ENCODE assay signal across 9 cellular contexts in genomic region chr4:74376888-74377483, GRCh38. TPM values are rescaled to one million over a fixed set of nuclear protein-coding genes. Genes with fewer than 3 reads are reported as not detected.
DNase-seq lines count a peak whose midpoint lies in the region; ATAC-seq, FAIRE-seq and TF ChIP-seq lines count a peak whose summit lies in the region.
"Had no signal": no experiment of that assay in that cellular context is flagged by ENCODE, and none has a peak within 500 bp of the region (broad histone marks: within the 10 kb centered on the region; RNA-seq: fewer than 3 reads in every experiment).

No MANE protein-coding gene starts in this region.

- H4K20me1 ChIP-seq in OCI-LY7 (ENCODE audit: insufficient read depth, low read length) (no peaks in the 10 kb centered on the region), endothelial cell of umbilical vein (replicated peaks; ENCODE audit: control insufficient read depth, extremely low read depth, insufficient read depth, low read length) (no peaks in the 10 kb centered on the region)

- H3K27me3 Mint-ChIP-seq in activated naive CD4-positive, alpha-beta T cell treated with anti-CD3 and anti-CD28 coated beads, Interleukin-2, amount 10 ng/mL, durations not matched to agents 7 days and 5 days = no peaks in the 10 kb centered on the region

- no peaks in the 10 kb centered on the region for H3K9me2 ChIP-seq in OCI-LY7 (ENCODE audit: insufficient read depth, low read length)

- no peak overlapping the region for H3K27ac Mint-ChIP-seq in activated naive CD4-positive, alpha-beta T cell treated with anti-CD3 and anti-CD28 coated beads, Interleukin-2, amount 10 ng/mL, durations not matched to agents 7 days and 5 days
- H3K27ac Mint-ChIP-seq: CD8-positive, alpha-beta memory T cell had no signal

- H3K27me3 ChIP-seq in endothelial cell of umbilical vein (ENCODE audit: control insufficient read depth in 2 of 2, insufficient read depth in 2 of 2, low read length in 2 of 2) = no peaks in the 10 kb centered on the region

- H3K9ac ChIP-seq in endothelial cell of umbilical vein (replicated peaks; ENCODE audit: extremely low read depth, insufficient read depth, low read length) = no peak overlapping the region

- H3K4me3 ChIP-seq in OCI-LY7 (ENCODE audit: low read depth, low read length, poor library complexity, severe bottlenecking) (no peak overlapping the region), endothelial cell of umbilical vein (replicated peaks in 1 of 3; ENCODE audit: insufficient read depth in 1 of 3, low read depth in 1 of 3, low read length in 3 of 3) (no peak overlapping the region)

- DNase-seq in NCI-H1417 (lab: John Stamatoyannopoulos, UW) (peak in 2 of 3 experiments; percentile 34 to 57), NCI-H1417 treated with DMSO at 0.1 percent for 48 hours (lab: John Stamatoyannopoulos, UW) (no peak), OCI-LY7 (ENCODE audit: low spot score) (peak; percentile 11), endothelial cell of umbilical vein (ENCODE audit: low read depth, low spot score) (peak; percentile 67), myocyte (ENCODE audit: low read depth) (peak; percentile 67)
- DNase-seq in activated naive CD4-positive, alpha-beta T cell treated with anti-CD3 and anti-CD28 coated beads, Interleukin-2, amount 10 ng/mL, durations not matched to agents 7 days and 5 days = no peak
- no peak for DNase-seq in activated naive CD4-positive, alpha-beta T cell (lab: John Stamatoyannopoulos, UW)

- no TSS peak for BruUV-seq in OCI-LY7 (replicated peaks; lab: Mats Ljungman, UMichigan)
- BruUV-seq in endothelial cell of umbilical vein (replicated peaks; lab: Mats Ljungman, UMichigan) = no TSS peak

- ATAC-seq in HG02981 (IDR thresholded peaks at IDR 0.05; ENCODE audit: unreplicated experiment) = peak; percentile 80

- no peaks in the 10 kb centered on the region for H3K9me3 ChIP-seq in OCI-LY7 (ENCODE audit: low read length)
- H3K9me3 ChIP-seq in endothelial cell of umbilical vein (replicated peaks; ENCODE audit: control insufficient read depth, insufficient read depth, low read length) = no peaks in the 10 kb centered on the region

- H3K4me1 ChIP-seq in OCI-LY7 (ENCODE audit: insufficient read depth, low read length, poor library complexity, severe bottlenecking) (no peaks in the 10 kb centered on the region), endothelial cell of umbilical vein (ENCODE audit: control insufficient read depth, extremely low read depth, insufficient read depth, low read length) (peaks cover 7% of the 10 kb centered on the region)

- CTCF ChIA-PET in OCI-LY7 (lab: Charles Lee; ENCODE audit: unreplicated experiment) = no interaction called here
- CTCF ChIA-PET in endothelial cell of umbilical vein (lab: Charles Lee) = interaction anchor here (0.7 to 6.0 kb wide), 20 partner anchors 8 to 298 kb away, joined by 3 to 224 read pairs (median 6); partner anchors contain the start of genes AREG and EREG
- CTCF ChIA-PET in activated naive CD4-positive, alpha-beta T cell treated with anti-CD3 and anti-CD28 coated beads, Interleukin-2, amount 10 ng/mL, durations not matched to agents 7 days and 5 days (lab: Charles Lee) = interaction anchor here (0.6 to 3.8 kb wide), 11 partner anchors 8 to 298 kb away, joined by 3 to 42 read pairs (median 6); partner anchors contain the start of gene AREG

- H3K36me3 ChIP-seq in OCI-LY7 (ENCODE audit: insufficient read depth, low read length) (no peaks in the 10 kb centered on the region), endothelial cell of umbilical vein (ENCODE audit: control insufficient read depth in 2 of 2, extremely low read depth in 1 of 2, insufficient read depth in 2 of 2, low read length in 2 of 2) (no peaks in the 10 kb centered on the region)

- H3K4me2 ChIP-seq in OCI-LY7 (ENCODE audit: low read length) (no peak overlapping the region), endothelial cell of umbilical vein (ENCODE audit: insufficient read depth, low read length) (no peak overlapping the region)

- POLR2A ChIA-PET in OCI-LY7 (lab: Charles Lee) = interaction anchor here (0.6 to 0.7 kb wide), 4 partner anchors 43 to 1058 kb away, joined by 3 to 5 read pairs (median 4); no protein-coding TSS in a partner anchor
- POLR2A ChIA-PET in endothelial cell of umbilical vein (lab: Charles Lee) = no interaction called here

- dilution Hi-C loops in endothelial cell of umbilical vein (cut with MboI; ENCODE audit: extremely low pct_ligation_motif_present, low sequenced_read_pairs) = loop anchor here (25.0 kb wide), 1 partner anchor 160 kb away; no protein-coding TSS in a partner anchor

- peak; percentile 71 for TF ChIP-seq CTCF in OCI-LY7 (conservative IDR thresholded peaks at IDR 0.05; ENCODE audit: low read length)
- TF ChIP-seq CTCF in endothelial cell of umbilical vein (IDR thresholded peaks at IDR 0.05; ENCODE audit: extremely low read depth in 1 of 2, insufficient read depth in 1 of 2, low read depth in 1 of 2, low read length in 2 of 2) = peak; percentile 31

- no peaks in the 10 kb centered on the region for H3K36me3 Mint-ChIP-seq in activated naive CD4-positive, alpha-beta T cell treated with anti-CD3 and anti-CD28 coated beads, Interleukin-2, amount 10 ng/mL, durations not matched to agents 7 days and 5 days
- H3K36me3 Mint-ChIP-seq: CD8-positive, alpha-beta memory T cell had no signal

- H3K79me2 ChIP-seq in OCI-LY7 (ENCODE audit: insufficient read depth, low read depth, low read length) = no peaks in the 10 kb centered on the region
- no peaks in the 10 kb centered on the region for H3K79me2 ChIP-seq in endothelial cell of umbilical vein (ENCODE audit: control insufficient read depth, insufficient read depth, low read length)

- TF ChIP-seq POLR2A in endothelial cell of umbilical vein (IDR thresholded peaks at IDR 0.05; ENCODE audit: low read depth, low read length) = no peak

- no peaks in the 10 kb centered on the region for H3K4me1 Mint-ChIP-seq in activated naive CD4-positive, alpha-beta T cell treated with anti-CD3 and anti-CD28 coated beads, Interleukin-2, amount 10 ng/mL, durations not matched to agents 7 days and 5 days
- H3K4me1 Mint-ChIP-seq: CD8-positive, alpha-beta memory T cell had no signal

- H3K9me3 Mint-ChIP-seq in activated naive CD4-positive, alpha-beta T cell treated with anti-CD3 and anti-CD28 coated beads, Interleukin-2, amount 10 ng/mL, durations not matched to agents 7 days and 5 days = no peaks in the 10 kb centered on the region
- H3K9me3 Mint-ChIP-seq: CD8-positive, alpha-beta memory T cell had no signal

- H2AFZ ChIP-seq in OCI-LY7 (ENCODE audit: low read length) (no peak overlapping the region), endothelial cell of umbilical vein (ENCODE audit: low read depth, low read length) (no peak overlapping the region)

- no peaks in the 10 kb centered on the region for H3K9me1 ChIP-seq in endothelial cell of umbilical vein (replicated peaks; ENCODE audit: control insufficient read depth, extremely low read depth, insufficient read depth, low read length)

- H3K27ac ChIP-seq in OCI-LY7 (ENCODE audit: low read depth, low read length, poor library complexity, severe bottlenecking) (no peak overlapping the region), endothelial cell of umbilical vein (ENCODE audit: insufficient read depth, low read depth, low read length) (no peak overlapping the region)

- no peak for FAIRE-seq in endothelial cell of umbilical vein (lab: Jason Lieb, UNC)

- intact Hi-C loops in OCI-LY7 (cut with micrococcal nuclease; ENCODE audit: unreplicated experiment) (loop anchor here (5.0 kb wide), 1 partner anchor 155 kb away; no protein-coding TSS in a partner anchor), endothelial cell of umbilical vein (cut with micrococcal nuclease) (loop anchor here (1.0 to 2.0 kb wide), 8 partner anchors 46 to 298 kb away; partner anchors contain the start of gene AREG)

- H3K4me3 Mint-ChIP-seq in activated naive CD4-positive, alpha-beta T cell treated with anti-CD3 and anti-CD28 coated beads, Interleukin-2, amount 10 ng/mL, durations not matched to agents 7 days and 5 days = no peak overlapping the region
- H3K4me3 Mint-ChIP-seq: CD8-positive, alpha-beta memory T cell had no signal

TF ChIP-seq in endothelial cell of umbilical vein, 7 proteins besides CTCF, POLR2A, EP300 and RAD21:
- TF ChIP-seq MAX (IDR thresholded peaks at IDR 0.05; ENCODE audit: insufficient read depth, insufficient read length) (no peak), MYC (IDR thresholded peaks at IDR 0.05; ENCODE audit: low read depth, low read length) (no peak), EZH2 (IDR thresholded peaks at IDR 0.05; ENCODE audit: borderline replicate concordance, low read depth, low read length, severe bottlenecking) (no peak), GATA2 (IDR thresholded peaks at IDR 0.05; ENCODE audit: insufficient read depth, insufficient read length, low read depth, low read length) (no peak), FOS (IDR thresholded peaks at IDR 0.05; ENCODE audit: borderline replicate concordance, insufficient read depth, low read length) (no peak), POLR2AphosphoS5 (IDR thresholded peaks at IDR 0.05; ENCODE audit: insufficient read depth, low read depth, low read length) (no peak), JUN (IDR thresholded peaks at IDR 0.05; ENCODE audit: borderline replicate concordance, insufficient read depth, insufficient read length, low read depth) (no peak)

RNA-seq across cellular contexts. Expression of gene EREG, which starts 12.0 kb away (rescaled TPM):
- total RNA-seq in OCI-LY7 (2014; rRNA removed; shearing (Covaris generic)) = not detected in 2 replicates
- total RNA-seq in OCI-LY7 (2022) (not detected in 2 replicates), endothelial cell of umbilical vein (not detected in 2 replicates), myocyte (0.05 TPM in 1 of 2 replicates, not detected in the other)
- not detected in 2 replicates for polyA plus RNA-seq in endothelial cell of umbilical vein
- not detected in 2 replicates for polyA plus RNA-seq in endothelial cell of umbilical vein (2011; cell fraction: cytosol; rRNA removed)
- 0.05 TPM in 1 of 2 replicates, not detected in the other for polyA plus RNA-seq in endothelial cell of umbilical vein (2011; cell fraction: nucleus; rRNA removed)
- polyA plus RNA-seq in endothelial cell of umbilical vein (2012) = 0.08 TPM in 1 of 2 replicates, not detected in the other
- polyA minus RNA-seq in endothelial cell of umbilical vein = 0.04 TPM in 1 of 2 replicates, not detected in the other
- not detected for polyA minus RNA-seq in endothelial cell of umbilical vein (2011; cell fraction: cytosol; rRNA and poly(A)+ RNA removed)
- polyA minus RNA-seq in endothelial cell of umbilical vein (2011; cell fraction: nucleus; rRNA and poly(A)+ RNA removed) = not detected in 2 replicates
- not detected for polyA plus RNA-seq in myocyte (2012)
- total RNA-seq: CD8-positive, alpha-beta memory T cell had no signal
- polyA plus RNA-seq: CD8-positive, alpha-beta memory T cell had no signal

Comparison
In these comparisons a context has a peak if more than half of its experiments do, and no peak if none do; other contexts are left out.
1. DNase-seq: peak in NCI-H1417 (2 of 3), OCI-LY7 (single experiment), endothelial cell of umbilical vein (single experiment) and myocyte (single experiment); none in NCI-H1417 treated with DMSO at 0.1 percent for 48 hours (single experiment), activated naive CD4-positive, alpha-beta T cell treated with anti-CD3 and anti-CD28 coated beads, Interleukin-2, amount 10 ng/mL, durations not matched to agents 7 days and 5 days (single experiment) and activated naive CD4-positive, alpha-beta T cell (0 of 4).